In the genomic region with DNA sequence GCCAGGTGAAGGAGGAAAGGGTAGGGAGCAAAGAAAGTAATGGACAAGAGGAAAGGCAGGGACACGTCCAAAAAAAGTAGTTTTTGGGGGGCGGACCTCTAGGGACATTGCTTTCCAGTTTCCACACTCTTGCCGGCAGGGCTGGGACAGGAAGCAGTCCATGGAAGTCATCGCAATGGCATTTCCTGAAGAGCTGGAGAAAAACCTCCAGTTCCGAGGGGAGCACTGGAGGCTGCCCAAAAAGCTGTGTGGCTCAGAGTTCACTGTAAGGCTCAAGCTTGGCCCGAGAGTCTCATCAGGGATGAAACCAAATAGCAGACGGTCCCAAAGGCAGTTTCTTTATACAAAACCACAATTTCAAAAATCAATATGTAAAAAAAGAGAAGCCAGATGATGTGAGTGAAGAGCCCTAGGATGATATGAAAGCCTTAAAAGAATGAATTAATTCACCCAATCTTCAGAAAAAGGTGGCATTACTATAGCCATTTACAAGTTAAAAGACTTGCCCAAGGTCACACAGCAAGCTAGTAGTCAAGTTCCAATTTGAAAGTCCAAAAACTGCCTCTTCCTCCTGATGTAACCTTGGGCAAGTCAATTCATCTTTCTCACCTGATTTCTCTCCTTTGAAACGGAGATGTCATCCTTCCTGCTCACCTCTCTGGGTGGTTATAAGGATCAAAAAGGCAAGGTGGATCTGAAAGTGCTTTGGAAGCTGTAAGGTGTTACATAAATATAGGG, we compare ENCODE assay signal across 8 cellular contexts. TPM values are rescaled to one million over a fixed set of nuclear protein-coding genes. Genes with fewer than 3 reads are reported as not detected.
A peak's percentile ranks its signal among the peaks of the same experiment; 100 is the strongest.
DNase-seq lines count a peak whose midpoint lies in the region; ATAC-seq, FAIRE-seq and TF ChIP-seq lines count a peak whose summit lies in the region.

No MANE protein-coding gene starts in this region.

- TF ChIP-seq RAD21 in Ishikawa (IDR thresholded peaks at IDR 0.05; ENCODE audit: low read depth) (peak; percentile 17; the same call in 1 of the 2 replicates), HepG2 (CRISPR knock-in tag; IDR thresholded peaks at IDR 0.05) (no peak)

- no peaks in the 10 kb centered on the region for H3K9me3 ChIP-seq in HepG2 (ENCODE audit: low read length)
- no peaks in the 10 kb centered on the region for H3K9me3 ChIP-seq in thoracic aorta

- H3K4me1 ChIP-seq in HepG2 (ENCODE audit: insufficient read depth, low read length) (peaks cover 99% of the 10 kb centered on the region), thoracic aorta (ENCODE audit: control insufficient read depth in 1 of 2, low read depth in 2 of 2) (peaks cover 78 to 98% of the 10 kb centered on the region in 2 donors)

- POLR2A ChIA-PET in HepG2 (lab: Yijun Ruan, JAX) = interaction anchor here (0.6 to 33.2 kb wide), 12 partner anchors 1 to 141 kb away, joined by 3 to 2822 read pairs (median 18); a partner anchor contains a TSS

- peak in 1 of 2 experiments; percentile 53; a peak in 2 of 4 replicates for TF ChIP-seq POLR2A in HepG2 (IDR thresholded peaks at IDR 0.05; ENCODE audit: insufficient read depth in 1 of 2, low read depth in 2 of 2, low read length in 2 of 2)

- H3K27ac ChIP-seq in 22Rv1 (peak overlapping the region; percentile 61), HepG2 (ENCODE audit: extremely low read length, insufficient read depth, low read length) (peak overlapping the region; percentile 61), thoracic aorta (peak overlapping the region; percentile 98 to 99)

- peaks cover 34 to 82% of the 10 kb centered on the region in 2 experiments for H3K36me3 ChIP-seq in HepG2 (replicated peaks in 1 of 2; ENCODE audit: control insufficient read depth in 1 of 2, insufficient read depth in 2 of 2, low read length in 2 of 2)
- peaks cover 13% of the 10 kb centered on the region for H3K36me3 ChIP-seq in thoracic aorta

- peaks cover 94% of the 10 kb centered on the region for H3K79me2 ChIP-seq in HepG2 (ENCODE audit: insufficient read depth, low read length)

- DNase-seq in cerebellar cortex (ENCODE audit: low spot score) = peak; percentile 41
- peak; percentile 81 for DNase-seq in HepG2 (ENCODE audit: low spot score)
- DNase-seq in thoracic aorta (ENCODE audit: low spot score) = peak; percentile 62
- no peak for DNase-seq in NCI-H1092 treated with DMSO at 0.1 percent for 48 hours (lab: John Stamatoyannopoulos, UW)
- no peak for DNase-seq in hippocampal formation (lab: John Stamatoyannopoulos, UW)

- peak; percentile 33 for ATAC-seq in HepG2
- ATAC-seq in thoracic aorta (ENCODE audit: insufficient number of reproducible peaks, low FRiP score, low read depth) = peak; percentile 47
- ATAC-seq in GM19467 (IDR thresholded peaks at IDR 0.05; ENCODE audit: unreplicated experiment) = no peak

- TF ChIP-seq CTCF in 22Rv1 (IDR thresholded peaks at IDR 0.05) = no peak
- TF ChIP-seq CTCF in HepG2 (CRISPR knock-in tag; IDR thresholded peaks at IDR 0.05) = no peak
- TF ChIP-seq CTCF in thoracic aorta (IDR thresholded peaks at IDR 0.05) = no peak

- H3K4me2 ChIP-seq in HepG2 (ENCODE audit: low read depth, low read length) = peak overlapping the region; percentile 64

- intact Hi-C loops in HepG2 (cut with micrococcal nuclease; ENCODE audit: unreplicated experiment) = loop anchor here (2.0 kb wide), 1 partner anchor 17 kb away; no protein-coding TSS in a partner anchor

- no peaks in the 10 kb centered on the region for H3K27me3 ChIP-seq in HepG2 (ENCODE audit: control insufficient read depth in 1 of 2, insufficient read depth in 2 of 2, low read length in 2 of 2)
- H3K27me3 ChIP-seq in thoracic aorta (replicated peaks; ENCODE audit: insufficient read depth) = no peaks in the 10 kb centered on the region

- in situ Hi-C loops in HepG2 (cut with HindIII; ENCODE audit: extremely low pct_ligation_motif_present, low pct_unique_long_range_greater_than_20kb) = no loop called here

- peaks cover 15% of the 10 kb centered on the region for H4K20me1 ChIP-seq in HepG2 (ENCODE audit: insufficient read depth, low read length)

- TSS peak; percentile 85 for BruUV-seq in HepG2 (replicated peaks; lab: Mats Ljungman, UMichigan)

- FAIRE-seq in HepG2 (lab: Jason Lieb, UNC) = no peak

- WGBS in HepG2 (ENCODE audit: low lambda C conversion rate) = 52% methylated on average over 8 of the region's 8 CpGs

- H3K9ac ChIP-seq in HepG2 (ENCODE audit: insufficient read depth, low read depth, low read length) = peak overlapping the region; percentile 59

- TF ChIP-seq EP300 in Ishikawa (IDR thresholded peaks at IDR 0.05; ENCODE audit: borderline replicate concordance) = peak; percentile 89
- peak in 1 of 2 experiments; percentile 36; a peak in 1 of 4 replicates for TF ChIP-seq EP300 in HepG2 (IDR thresholded peaks at IDR 0.05; ENCODE audit: low read depth in 2 of 2, low read length in 2 of 2)
- TF ChIP-seq EP300 in HepG2 (CRISPR knock-in tag; IDR thresholded peaks at IDR 0.05; ENCODE audit: borderline replicate concordance) = peak; percentile 42; the same call in 1 of the 2 replicates

- no peak overlapping the region for H2AFZ ChIP-seq in HepG2 (ENCODE audit: low read length)

- CTCF ChIA-PET in HepG2 (lab: Yijun Ruan, JAX; ENCODE audit: low intra/inter-chr PET ratio, low total read pairs) = interaction anchor here (0.8 kb wide), 1 partner anchor 51 kb away, joined by 3 read pairs; no protein-coding TSS in a partner anchor

- H3K4me3 ChIP-seq in HepG2 (replicated peaks in 1 of 3; ENCODE audit: insufficient read depth in 1 of 3, low read depth in 2 of 3, low read length in 3 of 3) = peak overlapping the region in 2 of 3 experiments; percentile 2 to 29; a peak in 3 of 6 replicates
- peak overlapping the region; percentile 65 for H3K4me3 ChIP-seq in thoracic aorta

TF ChIP-seq in Ishikawa, 13 proteins besides CTCF, POLR2A, EP300 and RAD21 (continues in another document):
- TF ChIP-seq CEBPB (IDR thresholded peaks at IDR 0.05) (peak; percentile 66; the same call in 1 of the 2 replicates), FOXM1 (IDR thresholded peaks at IDR 0.05; ENCODE audit: borderline replicate concordance, low read depth) (peak; percentile 73; the same call in 1 of the 2 replicates)

TF ChIP-seq in HepG2, 621 proteins besides CTCF, POLR2A, EP300 and RAD21 (continues in another document):
- peak; percentile 60 for TF ChIP-seq SP4 (CRISPR knock-in tag; IDR thresholded peaks at IDR 0.05)
- no peak for TF ChIP-seq MBNL3 (CRISPR knock-in tag; conservative IDR thresholded peaks at IDR 0.05)

RNA-seq across cellular contexts. Expression of a gene that starts 9.2 kb away (rescaled TPM):
- total RNA-seq in HepG2 (2016; rRNA removed; fragmentation: Illumina TruSeq; extraction: Trizol) = 164 and 200 TPM in 2 replicates
- 60.9 and 61.0 TPM in 2 replicates for total RNA-seq in HepG2 (2016; cell fraction: cytosol; rRNA removed; fragmentation: Illumina TruSeq; extraction: Trizol; ENCODE audit: low read depth)
- total RNA-seq in HepG2 (2016; cell fraction: insoluble cytoplasmic fraction; rRNA removed; fragmentation: Illumina TruSeq; extraction: Trizol) = 169 and 173 TPM in 2 replicates
- 190 and 201 TPM in 2 replicates for total RNA-seq in HepG2 (2016; cell fraction: membrane; rRNA removed; fragmentation: Illumina TruSeq; extraction: Trizol)
- total RNA-seq in HepG2 (2016; cell fraction: nucleus; rRNA removed; fragmentation: Illumina TruSeq; extraction: Trizol) = 135 and 148 TPM in 2 replicates
- 258 and 259 TPM in 2 replicates for polyA plus RNA-seq in HepG2 (2011; rRNA removed)
- 215 and 224 TPM in 2 replicates for polyA plus RNA-seq in HepG2 (2011; cell fraction: cytosol; rRNA removed)
- polyA plus RNA-seq in HepG2 (2011; cell fraction: nucleus; rRNA removed) = 123 and 146 TPM in 2 replicates
- 184 and 192 TPM in 2 replicates for polyA plus RNA-seq in HepG2 (2012)
- polyA plus RNA-seq in HepG2 (2016; cell fraction: cytosol; fragmentation: Illumina TruSeq; extraction: Trizol; ENCODE audit: low read depth) = 77.5 and 91.4 TPM in 2 replicates
- 214 and 252 TPM in 2 replicates for polyA plus RNA-seq in HepG2 (2016; cell fraction: insoluble cytoplasmic fraction; fragmentation: Illumina TruSeq; extraction: Trizol; ENCODE audit: low read depth)
- polyA plus RNA-seq in HepG2 (2016; cell fraction: membrane; fragmentation: Illumina TruSeq; extraction: Trizol; ENCODE audit: low read depth) = 208 and 211 TPM in 2 replicates
- 168 and 174 TPM in 2 replicates for polyA plus RNA-seq in HepG2 (2016; cell fraction: nucleus; fragmentation: Illumina TruSeq; extraction: Trizol; ENCODE audit: insufficient read depth, low read depth)
- polyA minus RNA-seq in HepG2 (2011; rRNA and poly(A)+ RNA removed; ENCODE audit: low replicate concordance) = 34.8 and 259 TPM in 2 replicates
- 124 TPM in 2 replicates for polyA minus RNA-seq in HepG2 (2011; cell fraction: cytosol; rRNA and poly(A)+ RNA removed)
- polyA minus RNA-seq in HepG2 (2011; cell fraction: nucleus; rRNA and poly(A)+ RNA removed) = 215 and 221 TPM in 2 replicates
- 100 to 1,000 TPM; 137 to 187 TPM for total RNA-seq in thoracic aorta

RNA-seq across cellular contexts. Expression of a gene that starts 25.6 kb away (rescaled TPM):
- total RNA-seq in HepG2 (2016; rRNA removed; fragmentation: Illumina TruSeq; extraction: Trizol) (124 and 190 TPM in 2 replicates), thoracic aorta (1 to 10 TPM; 1.5 TPM)
- total RNA-seq in HepG2 (2016; cell fraction: cytosol; rRNA removed; fragmentation: Illumina TruSeq; extraction: Trizol; ENCODE audit: low read depth) = 19.7 and 21.4 TPM in 2 replicates
- total RNA-seq in HepG2 (2016; cell fraction: insoluble cytoplasmic fraction; rRNA removed; fragmentation: Illumina TruSeq; extraction: Trizol) = 123 and 174 TPM in 2 replicates
- total RNA-seq in HepG2 (2016; cell fraction: membrane; rRNA removed; fragmentation: Illumina TruSeq; extraction: Trizol) = 59.2 and 59.7 TPM in 2 replicates
- 91.9 and 95.0 TPM in 2 replicates for total RNA-seq in HepG2 (2016; cell fraction: nucleus; rRNA removed; fragmentation: Illumina TruSeq; extraction: Trizol)
- polyA plus RNA-seq in HepG2 (2011; rRNA removed) = 20.0 and 34.3 TPM in 2 replicates
- polyA plus RNA-seq in HepG2 (2011; cell fraction: cytosol; rRNA removed) = 21.1 and 21.9 TPM in 2 replicates
- polyA plus RNA-seq in HepG2 (2011; cell fraction: nucleus; rRNA removed) = 16.5 and 21.6 TPM in 2 replicates
- polyA plus RNA-seq in HepG2 (2012) = 28.3 and 61.6 TPM in 2 replicates
- polyA plus RNA-seq in HepG2 (2016; cell fraction: cytosol; fragmentation: Illumina TruSeq; extraction: Trizol; ENCODE audit: low read depth) = 8.4 and 9.3 TPM in 2 replicates
- 186 and 207 TPM in 2 replicates for polyA plus RNA-seq in HepG2 (2016; cell fraction: insoluble cytoplasmic fraction; fragmentation: Illumina TruSeq; extraction: Trizol; ENCODE audit: low read depth)
- polyA plus RNA-seq in HepG2 (2016; cell fraction: membrane; fragmentation: Illumina TruSeq; extraction: Trizol; ENCODE audit: low read depth) = 30.8 and 32.2 TPM in 2 replicates
- 122 and 124 TPM in 2 replicates for polyA plus RNA-seq in HepG2 (2016; cell fraction: nucleus; fragmentation: Illumina TruSeq; extraction: Trizol; ENCODE audit: insufficient read depth, low read depth)
- polyA minus RNA-seq in HepG2 (2011; rRNA and poly(A)+ RNA removed; ENCODE audit: low replicate concordance) = 23.1 and 74.5 TPM in 2 replicates
- polyA minus RNA-seq in HepG2 (2011; cell fraction: cytosol; rRNA and poly(A)+ RNA removed) = 31.8 and 39.1 TPM in 2 replicates
- polyA minus RNA-seq in HepG2 (2011; cell fraction: nucleus; rRNA and poly(A)+ RNA removed) = 42.3 and 53.4 TPM in 2 replicates

Comparison
In these comparisons a context has a peak if more than half of its experiments do, and no peak if none do; other contexts are left out.
1. DNase-seq: peak in cerebellar cortex (single experiment), HepG2 (single experiment) and thoracic aorta (single experiment); none in NCI-H1092 treated with DMSO at 0.1 percent for 48 hours (single experiment) and hippocampal formation (0 of 2).
2. RNA of a gene that starts 25.6 kb away (total RNA-seq): 19.7 to 190 TPM in HepG2; 1.5 TPM in thoracic aorta; every median in the first group is over 4 times any median in the second.
3. Peak in every context shown above with its lines, with median percentiles within 50 percentile points of each other: H3K27ac ChIP-seq.